Comparison of ENCODE assay signal across 20 cellular contexts in the genomic region with DNA sequence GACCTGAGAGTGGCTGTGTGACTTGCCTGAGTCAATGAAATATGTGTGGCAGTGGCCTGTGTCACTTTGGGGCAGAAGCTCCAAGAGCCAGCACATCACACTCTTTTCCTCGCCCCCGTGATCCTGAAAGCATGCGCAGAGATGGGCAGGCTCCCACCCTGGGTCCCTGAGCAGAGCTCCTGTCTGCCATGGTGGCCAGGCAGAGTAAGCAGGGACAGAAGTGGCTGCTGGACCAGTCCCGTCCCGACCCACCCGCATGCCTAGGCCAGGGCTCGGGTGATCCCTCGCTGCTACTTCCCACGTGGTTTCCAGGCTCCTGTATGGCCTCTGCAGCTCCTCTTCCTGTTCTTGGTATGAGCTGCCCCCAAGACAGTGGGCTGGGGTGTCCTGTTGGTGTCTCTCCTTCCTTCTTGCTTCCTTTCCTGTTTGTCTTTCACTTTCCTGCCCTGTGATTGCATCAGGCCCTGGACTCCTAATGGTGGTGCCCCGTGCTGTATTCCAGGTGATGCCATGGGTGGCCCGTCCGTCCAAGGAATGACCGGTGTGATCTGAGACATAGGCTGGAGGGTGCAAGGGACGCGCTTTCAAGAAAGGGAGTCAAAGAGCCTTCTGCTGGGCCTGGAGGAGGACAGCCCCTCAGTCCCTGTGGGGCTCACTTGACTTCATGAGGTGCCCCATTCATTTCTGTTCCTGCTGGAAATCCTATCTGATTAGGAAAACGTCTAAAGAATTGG.
"Had no signal": no experiment of that assay in that cellular context is flagged by ENCODE, and none has a peak within 500 bp of the region (broad histone marks: within the 10 kb centered on the region; RNA-seq: fewer than 3 reads in every experiment).

No MANE protein-coding gene starts in this region.

- H3K9me3 ChIP-seq: adrenal gland, heart left ventricle, mucosa of descending colon, right atrium auricular region, transverse colon had no signal

- H3K4me3 ChIP-seq: adrenal gland, heart left ventricle, mucosa of descending colon, right atrium auricular region, SK-N-MC, transverse colon had no signal

- H3K36me3 ChIP-seq: adrenal gland, heart left ventricle, right atrium auricular region, transverse colon had no signal

- H3K27me3 ChIP-seq: adrenal gland, right atrium auricular region, transverse colon had no signal

- ATAC-seq: activated CD8-positive, alpha-beta memory T cell treated with anti-CD3 and anti-CD28 coated beads, Interleukin-2, amount 10 ng/mL, durations not matched to agents 7 days and 5 days; heart left ventricle; left lobe of liver; mucosa of descending colon; naive thymus-derived CD4-positive, alpha-beta T cell; stimulated activated effector memory CD8-positive, alpha-beta T cell treated with anti-CD3 and anti-CD28 coated beads, Interleukin-12 subunit alpha, Interleukin-12 subunit beta, amount 100 ng/mL, for 72 hours had no signal

- H3K4me1 Mint-ChIP-seq: activated CD8-positive, alpha-beta memory T cell treated with anti-CD3 and anti-CD28 coated beads, Interleukin-2, amount 10 ng/mL, durations not matched to agents 7 days and 5 days; central memory CD8-positive, alpha-beta T cell had no signal

- H3K27me3 Mint-ChIP-seq: activated CD8-positive, alpha-beta memory T cell treated with anti-CD3 and anti-CD28 coated beads, Interleukin-2, amount 10 ng/mL, durations not matched to agents 7 days and 5 days had no signal

- H3K27ac Mint-ChIP-seq: activated CD8-positive, alpha-beta memory T cell treated with anti-CD3 and anti-CD28 coated beads, Interleukin-2, amount 10 ng/mL, durations not matched to agents 7 days and 5 days; activated T-helper 2 cell treated with anti-CD3 and anti-CD28 coated beads, Interferon-gamma antibody, Interleukin-2, Interleukin-4, amounts not matched to agents 10 μg/mL and 5 μg/mL and 100 μg/mL, durations not matched to agents 14 hours and 24 hours and 36 hours; naive thymus-derived CD4-positive, alpha-beta T cell; progenitor cell of endocrine pancreas; stimulated activated effector memory CD8-positive, alpha-beta T cell treated with anti-CD3 and anti-CD28 coated beads, Interleukin-12 subunit alpha, Interleukin-12 subunit beta, amount 100 ng/mL, for 72 hours had no signal

- H3K4me1 ChIP-seq: right atrium auricular region, transverse colon had no signal

- H3K4me3 Mint-ChIP-seq: activated CD8-positive, alpha-beta memory T cell treated with anti-CD3 and anti-CD28 coated beads, Interleukin-2, amount 10 ng/mL, durations not matched to agents 7 days and 5 days; central memory CD8-positive, alpha-beta T cell; naive thymus-derived CD4-positive, alpha-beta T cell; stimulated activated effector memory CD8-positive, alpha-beta T cell treated with anti-CD3 and anti-CD28 coated beads, Interleukin-12 subunit alpha, Interleukin-12 subunit beta, amount 100 ng/mL, for 72 hours had no signal

- H3K36me3 Mint-ChIP-seq: activated CD8-positive, alpha-beta memory T cell treated with anti-CD3 and anti-CD28 coated beads, Interleukin-2, amount 10 ng/mL, durations not matched to agents 7 days and 5 days; naive thymus-derived CD4-positive, alpha-beta T cell; stimulated activated effector memory CD8-positive, alpha-beta T cell treated with anti-CD3 and anti-CD28 coated beads, Interleukin-12 subunit alpha, Interleukin-12 subunit beta, amount 100 ng/mL, for 72 hours had no signal

- DNase-seq: activated CD4-positive, alpha-beta T cell treated with anti-CD3 and anti-CD28 coated beads, Interleukin-2, amount 50 U/mL, for 48 hours; activated CD4-positive, CD25-positive, alpha-beta regulatory T cell treated with anti-CD3 and anti-CD28 coated beads, Interleukin-2, amount 50 U/mL, for 72 hours; activated CD8-positive, alpha-beta memory T cell treated with anti-CD3 and anti-CD28 coated beads, Interleukin-2, amount 10 ng/mL, durations not matched to agents 7 days and 5 days; activated naive CD4-positive, alpha-beta T cell treated with anti-CD3 and anti-CD28 coated beads, Interleukin-2, amount 50 U/mL, for 16 hours; activated T-cell treated with anti-CD3 and anti-CD28 coated beads, Interleukin-2, amount 50 U/mL, for 1 hour; effector CD8-positive, alpha-beta T cell; foreskin melanocyte; mucosa of descending colon; naive thymus-derived CD4-positive, alpha-beta T cell; nucleus accumbens; transverse colon had no signal

- H3K27ac ChIP-seq: adrenal gland, heart left ventricle, right atrium auricular region, SK-N-MC, transverse colon had no signal

- H3K9me3 Mint-ChIP-seq: activated T-helper 2 cell treated with anti-CD3 and anti-CD28 coated beads, Interferon-gamma antibody, Interleukin-2, Interleukin-4, amounts not matched to agents 10 μg/mL and 5 μg/mL and 100 μg/mL, durations not matched to agents 14 hours and 24 hours and 36 hours; central memory CD8-positive, alpha-beta T cell; stimulated activated effector memory CD8-positive, alpha-beta T cell treated with anti-CD3 and anti-CD28 coated beads, Interleukin-12 subunit alpha, Interleukin-12 subunit beta, amount 100 ng/mL, for 72 hours had no signal
